In the genomic region with DNA sequence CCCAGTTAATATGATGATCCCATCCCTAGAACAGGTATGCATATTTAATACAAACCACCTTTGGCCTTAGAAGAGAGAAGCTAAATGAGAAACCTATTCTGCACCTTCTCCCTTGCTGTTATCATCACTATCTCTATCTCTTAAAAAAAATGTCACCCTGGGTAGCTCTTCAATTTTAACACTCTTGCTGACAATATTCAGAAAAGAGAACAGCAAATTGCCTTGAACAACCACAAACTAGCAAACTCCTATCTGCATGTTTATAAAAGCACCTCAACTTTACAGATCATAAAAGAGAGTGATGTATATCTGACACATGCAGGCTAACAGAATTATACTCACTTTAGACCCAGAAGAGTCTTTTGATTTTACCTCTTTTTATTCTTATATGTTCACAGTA, we compare ENCODE assay signal across 2 cellular contexts.
TF ChIP-seq lines count a peak whose summit lies in the region.

No MANE protein-coding gene starts in this region.

TF ChIP-seq in HEK293, 187 proteins besides CTCF, POLR2A, EP300 and RAD21:
- TF ChIP-seq GLIS1 (tag by site-specific recombination; IDR thresholded peaks at IDR 0.05) = no peak
- TF ChIP-seq ZFP3 (tag by site-specific recombination; IDR thresholded peaks at IDR 0.05; ENCODE audit: low read depth) = peak; percentile 38; the same call in 1 of the 2 replicates
- no peak for TF ChIP-seq ZNF341 (tag by site-specific recombination; IDR thresholded peaks at IDR 0.05; ENCODE audit: low read depth)
- TF ChIP-seq WT1 (tag by site-specific recombination; IDR thresholded peaks at IDR 0.05) = no peak
- no peak for TF ChIP-seq ZNF555 (tag by site-specific recombination; conservative IDR thresholded peaks at IDR 0.05)
- TF ChIP-seq ZNF548 (tag by site-specific recombination; IDR thresholded peaks at IDR 0.05) = no peak
- no peak for TF ChIP-seq ZBTB17 (tag by site-specific recombination; IDR thresholded peaks at IDR 0.05)
- TF ChIP-seq SP7 (tag by site-specific recombination; IDR thresholded peaks at IDR 0.05) = no peak
- TF ChIP-seq KLF8 (tag by site-specific recombination; IDR thresholded peaks at IDR 0.05) = no peak
- TF ChIP-seq FEZF1 (tag by site-specific recombination; IDR thresholded peaks at IDR 0.05) = peak; percentile 64
- TF ChIP-seq, protein P1, sequence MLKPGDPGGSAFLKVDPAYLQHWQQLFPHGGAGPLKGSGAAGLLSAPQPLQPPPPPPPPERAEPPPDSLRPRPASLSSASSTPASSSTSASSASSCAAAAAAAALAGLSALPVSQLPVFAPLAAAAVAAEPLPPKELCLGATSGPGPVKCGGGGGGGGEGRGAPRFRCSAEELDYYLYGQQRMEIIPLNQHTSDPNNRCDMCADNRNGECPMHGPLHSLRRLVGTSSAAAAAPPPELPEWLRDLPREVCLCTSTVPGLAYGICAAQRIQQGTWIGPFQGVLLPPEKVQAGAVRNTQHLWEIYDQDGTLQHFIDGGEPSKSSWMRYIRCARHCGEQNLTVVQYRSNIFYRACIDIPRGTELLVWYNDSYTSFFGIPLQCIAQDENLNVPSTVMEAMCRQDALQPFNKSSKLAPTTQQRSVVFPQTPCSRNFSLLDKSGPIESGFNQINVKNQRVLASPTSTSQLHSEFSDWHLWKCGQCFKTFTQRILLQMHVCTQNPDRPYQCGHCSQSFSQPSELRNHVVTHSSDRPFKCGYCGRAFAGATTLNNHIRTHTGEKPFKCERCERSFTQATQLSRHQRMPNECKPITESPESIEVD (tag by site-specific recombination; IDR thresholded peaks at IDR 0.05) = peak; percentile 58; the same call in 1 of the 2 replicates
- TF ChIP-seq, protein P2, sequence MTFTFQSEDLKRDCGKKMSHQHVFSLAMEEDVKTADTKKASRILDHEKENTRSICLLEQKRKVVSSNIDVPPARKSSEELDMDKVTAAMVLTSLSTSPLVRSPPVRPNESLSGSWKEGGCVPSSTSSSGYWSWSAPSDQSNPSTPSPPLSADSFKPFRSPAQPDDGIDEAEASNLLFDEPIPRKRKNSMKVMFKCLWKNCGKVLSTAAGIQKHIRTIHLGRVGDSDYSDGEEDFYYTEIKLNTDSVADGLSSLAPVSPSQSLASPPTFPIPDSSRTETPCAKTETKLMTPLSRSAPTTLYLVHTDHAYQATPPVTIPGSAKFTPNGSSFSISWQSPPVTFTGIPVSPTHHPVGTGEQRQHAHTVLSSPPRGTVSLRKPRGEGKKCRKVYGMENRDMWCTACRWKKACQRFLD (tag by site-specific recombination; IDR thresholded peaks at IDR 0.05) = no peak
TF ChIP-seq in HEK293: peak in this region for 3.

TF ChIP-seq in WTC11, 78 proteins besides CTCF, POLR2A, EP300 and RAD21:
- TF ChIP-seq FOXK1 (CRISPR knock-in tag; IDR thresholded peaks at IDR 0.05) = no peak
- TF ChIP-seq SMAD3 (CRISPR knock-in tag; IDR thresholded peaks at IDR 0.05; ENCODE audit: borderline replicate concordance) = no peak
- no peak for TF ChIP-seq IRF2 (CRISPR knock-in tag; IDR thresholded peaks at IDR 0.05; ENCODE audit: borderline replicate concordance, low read depth)
- TF ChIP-seq, protein P3, sequence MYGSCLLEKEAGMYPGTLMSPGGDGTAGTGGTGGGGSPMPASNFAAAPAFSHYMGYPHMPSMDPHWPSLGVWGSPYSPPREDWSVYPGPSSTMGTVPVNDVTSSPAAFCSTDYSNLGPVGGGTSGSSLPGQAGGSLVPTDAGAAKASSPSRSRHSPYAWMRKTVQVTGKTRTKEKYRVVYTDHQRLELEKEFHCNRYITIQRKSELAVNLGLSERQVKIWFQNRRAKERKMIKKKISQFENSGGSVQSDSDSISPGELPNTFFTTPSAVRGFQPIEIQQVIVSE (CRISPR knock-in tag; IDR thresholded peaks at IDR 0.05; ENCODE audit: borderline replicate concordance) = no peak
- no peak for TF ChIP-seq JAZF1 (CRISPR knock-in tag; IDR thresholded peaks at IDR 0.05)
- no peak for TF ChIP-seq ZNF263 (CRISPR knock-in tag; IDR thresholded peaks at IDR 0.05; ENCODE audit: low read depth)
- TF ChIP-seq, protein P4, sequence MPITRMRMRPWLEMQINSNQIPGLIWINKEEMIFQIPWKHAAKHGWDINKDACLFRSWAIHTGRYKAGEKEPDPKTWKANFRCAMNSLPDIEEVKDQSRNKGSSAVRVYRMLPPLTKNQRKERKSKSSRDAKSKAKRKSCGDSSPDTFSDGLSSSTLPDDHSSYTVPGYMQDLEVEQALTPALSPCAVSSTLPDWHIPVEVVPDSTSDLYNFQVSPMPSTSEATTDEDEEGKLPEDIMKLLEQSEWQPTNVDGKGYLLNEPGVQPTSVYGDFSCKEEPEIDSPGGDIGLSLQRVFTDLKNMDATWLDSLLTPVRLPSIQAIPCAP (CRISPR knock-in tag; IDR thresholded peaks at IDR 0.05) = no peak
- TF ChIP-seq JUN (CRISPR knock-in tag; IDR thresholded peaks at IDR 0.05) = no peak
- TF ChIP-seq ZNF232 (CRISPR knock-in tag; IDR thresholded peaks at IDR 0.05) = no peak
- no peak for TF ChIP-seq CREB1 (CRISPR knock-in tag; IDR thresholded peaks at IDR 0.05)
- TF ChIP-seq ESRRA (CRISPR knock-in tag; IDR thresholded peaks at IDR 0.05; ENCODE audit: borderline replicate concordance) = no peak
- no peak for TF ChIP-seq ZNF121 (CRISPR knock-in tag; IDR thresholded peaks at IDR 0.05)
- no peak for TF ChIP-seq HMGA2 (CRISPR knock-in tag; IDR thresholded peaks at IDR 0.05)
- TF ChIP-seq EMX1 (CRISPR knock-in tag; IDR thresholded peaks at IDR 0.05) = no peak
- no peak for TF ChIP-seq GTF2I (CRISPR knock-in tag; conservative IDR thresholded peaks at IDR 0.05)
- TF ChIP-seq NR1H2 (CRISPR knock-in tag; IDR thresholded peaks at IDR 0.05) = no peak
- TF ChIP-seq, protein P5, sequence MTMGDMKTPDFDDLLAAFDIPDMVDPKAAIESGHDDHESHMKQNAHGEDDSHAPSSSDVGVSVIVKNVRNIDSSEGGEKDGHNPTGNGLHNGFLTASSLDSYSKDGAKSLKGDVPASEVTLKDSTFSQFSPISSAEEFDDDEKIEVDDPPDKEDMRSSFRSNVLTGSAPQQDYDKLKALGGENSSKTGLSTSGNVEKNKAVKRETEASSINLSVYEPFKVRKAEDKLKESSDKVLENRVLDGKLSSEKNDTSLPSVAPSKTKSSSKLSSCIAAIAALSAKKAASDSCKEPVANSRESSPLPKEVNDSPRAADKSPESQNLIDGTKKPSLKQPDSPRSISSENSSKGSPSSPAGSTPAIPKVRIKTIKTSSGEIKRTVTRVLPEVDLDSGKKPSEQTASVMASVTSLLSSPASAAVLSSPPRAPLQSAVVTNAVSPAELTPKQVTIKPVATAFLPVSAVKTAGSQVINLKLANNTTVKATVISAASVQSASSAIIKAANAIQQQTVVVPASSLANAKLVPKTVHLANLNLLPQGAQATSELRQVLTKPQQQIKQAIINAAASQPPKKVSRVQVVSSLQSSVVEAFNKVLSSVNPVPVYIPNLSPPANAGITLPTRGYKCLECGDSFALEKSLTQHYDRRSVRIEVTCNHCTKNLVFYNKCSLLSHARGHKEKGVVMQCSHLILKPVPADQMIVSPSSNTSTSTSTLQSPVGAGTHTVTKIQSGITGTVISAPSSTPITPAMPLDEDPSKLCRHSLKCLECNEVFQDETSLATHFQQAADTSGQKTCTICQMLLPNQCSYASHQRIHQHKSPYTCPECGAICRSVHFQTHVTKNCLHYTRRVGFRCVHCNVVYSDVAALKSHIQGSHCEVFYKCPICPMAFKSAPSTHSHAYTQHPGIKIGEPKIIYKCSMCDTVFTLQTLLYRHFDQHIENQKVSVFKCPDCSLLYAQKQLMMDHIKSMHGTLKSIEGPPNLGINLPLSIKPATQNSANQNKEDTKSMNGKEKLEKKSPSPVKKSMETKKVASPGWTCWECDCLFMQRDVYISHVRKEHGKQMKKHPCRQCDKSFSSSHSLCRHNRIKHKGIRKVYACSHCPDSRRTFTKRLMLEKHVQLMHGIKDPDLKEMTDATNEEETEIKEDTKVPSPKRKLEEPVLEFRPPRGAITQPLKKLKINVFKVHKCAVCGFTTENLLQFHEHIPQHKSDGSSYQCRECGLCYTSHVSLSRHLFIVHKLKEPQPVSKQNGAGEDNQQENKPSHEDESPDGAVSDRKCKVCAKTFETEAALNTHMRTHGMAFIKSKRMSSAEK (CRISPR knock-in tag; IDR thresholded peaks at IDR 0.05; ENCODE audit: borderline replicate concordance) = no peak
- no peak for TF ChIP-seq ZNF219 (CRISPR knock-in tag; IDR thresholded peaks at IDR 0.05; ENCODE audit: borderline replicate concordance)
- TF ChIP-seq MYBL2 (CRISPR knock-in tag; IDR thresholded peaks at IDR 0.05) = no peak
